8 cellular contexts compared by ENCODE assay signal in genomic region chr2:66434679-66435548, GRCh38. TPM values are rescaled to one million over a fixed set of nuclear protein-coding genes. Genes with fewer than 3 reads are reported as not detected.
DNase-seq lines count a peak whose midpoint lies in the region; ATAC-seq and TF ChIP-seq lines count a peak whose summit lies in the region.

MEIS1 (plus strand) TSS chr2:66435125; CDS start chr2:66435857, 732 bp downstream.

- peak within 1 kb of the TSS; percentile 13 for H3K4me3 ChIP-seq in effector memory CD4-positive, alpha-beta T cell (ENCODE audit: insufficient read depth, low read depth, low read length, poor library complexity, severe bottlenecking)
- H3K4me3 ChIP-seq in left lung: peak within 1 kb of the TSS; percentile 52 to 56

- H3K27ac Mint-ChIP-seq in activated CD8-positive, alpha-beta memory T cell treated with anti-CD3 and anti-CD28 coated beads, Interleukin-2, amount 10 ng/mL, durations not matched to agents 7 days and 5 days: no peak within 1 kb of the TSS
- H3K27ac Mint-ChIP-seq in stimulated activated naive B cell treated with anti-CD40 and anti-IgM and Interleukin-4, amounts not matched to agents 10 μg/mL and 1 μg/mL and 100 μg/mL, for 72 hours: peak within 1 kb of the TSS; percentile 79

- peak; percentile 86 for ATAC-seq in activated CD8-positive, alpha-beta memory T cell treated with anti-CD3 and anti-CD28 coated beads, Interleukin-2, amount 10 ng/mL, durations not matched to agents 7 days and 5 days
- ATAC-seq in HG02610 (IDR thresholded peaks at IDR 0.05; ENCODE audit: unreplicated experiment) (peak; percentile 71), left lung (peak; percentile 85)
- peak; percentile 87 to 89 for ATAC-seq in stimulated activated naive B cell treated with anti-CD40 and anti-IgM and Interleukin-4, amounts not matched to agents 10 μg/mL and 1 μg/mL and 100 μg/mL, for 72 hours (replicated peaks)

- no peak for TF ChIP-seq CTCF in left lung (IDR thresholded peaks at IDR 0.05)

- CTCF ChIA-PET in activated CD8-positive, alpha-beta memory T cell treated with anti-CD3 and anti-CD28 coated beads, Interleukin-2, amount 10 ng/mL, durations not matched to agents 7 days and 5 days (lab: Charles Lee): no interaction called here

- H3K27me3 Mint-ChIP-seq in activated CD8-positive, alpha-beta memory T cell treated with anti-CD3 and anti-CD28 coated beads, Interleukin-2, amount 10 ng/mL, durations not matched to agents 7 days and 5 days: peaks cover 95% of the 10 kb centered on the region
- peaks cover 72 to 73% of the 10 kb centered on the region in 2 donors for H3K27me3 Mint-ChIP-seq in stimulated activated naive B cell treated with anti-CD40 and anti-IgM and Interleukin-4, amounts not matched to agents 10 μg/mL and 1 μg/mL and 100 μg/mL, for 72 hours

- peaks cover 20% of the 10 kb centered on the region for H3K4me1 ChIP-seq in effector memory CD4-positive, alpha-beta T cell (ENCODE audit: control insufficient read depth, insufficient read depth, low read length, poor library complexity, severe bottlenecking)
- peaks cover 2 to 33% of the 10 kb centered on the region in 2 donors for H3K4me1 ChIP-seq in left lung

- H3K36me3 Mint-ChIP-seq in activated CD8-positive, alpha-beta memory T cell treated with anti-CD3 and anti-CD28 coated beads, Interleukin-2, amount 10 ng/mL, durations not matched to agents 7 days and 5 days: peaks cover 3% of the 10 kb centered on the region
- peaks cover 0 to 4% of the 10 kb centered on the region in 2 donors for H3K36me3 Mint-ChIP-seq in stimulated activated naive B cell treated with anti-CD40 and anti-IgM and Interleukin-4, amounts not matched to agents 10 μg/mL and 1 μg/mL and 100 μg/mL, for 72 hours

- intact Hi-C loops in left lung (cut with DNase I): loop anchor here (5.0 to 10.0 kb wide), 2 partner anchors 140 to 142 kb away; no protein-coding TSS in a partner anchor

- peaks cover 26% of the 10 kb centered on the region for H3K4me1 Mint-ChIP-seq in activated CD8-positive, alpha-beta memory T cell treated with anti-CD3 and anti-CD28 coated beads, Interleukin-2, amount 10 ng/mL, durations not matched to agents 7 days and 5 days
- H3K4me1 Mint-ChIP-seq in stimulated activated naive B cell treated with anti-CD40 and anti-IgM and Interleukin-4, amounts not matched to agents 10 μg/mL and 1 μg/mL and 100 μg/mL, for 72 hours: peaks cover 35 to 59% of the 10 kb centered on the region in 2 donors

- no peak within 1 kb of the TSS for H3K27ac ChIP-seq in effector memory CD4-positive, alpha-beta T cell (ENCODE audit: insufficient read depth, low read length, poor library complexity, severe bottlenecking)
- peak within 1 kb of the TSS; percentile 84 to 95 for H3K27ac ChIP-seq in left lung

- DNase-seq in activated CD8-positive, alpha-beta memory T cell treated with anti-CD3 and anti-CD28 coated beads, Interleukin-2, amount 10 ng/mL, durations not matched to agents 7 days and 5 days: peak; percentile 72
- no peak for DNase-seq in activated CD8-positive, alpha-beta memory T cell treated with anti-CD3 and anti-CD28 coated beads, Interleukin-2, amount 50 U/mL, for 4 hours
- DNase-seq in NCI-H128 (lab: John Stamatoyannopoulos, UW; ENCODE audit: unreplicated experiment): peak; percentile 78
- peak; percentile 81 to 92 for DNase-seq in SW 1271 (lab: John Stamatoyannopoulos, UW)
- no peak for DNase-seq in effector memory CD4-positive, alpha-beta T cell
- DNase-seq in left lung: peak; percentile 84 to 89
- DNase-seq in stimulated activated naive B cell treated with anti-CD40 and anti-IgM and Interleukin-4, amounts not matched to agents 10 μg/mL and 1 μg/mL and 100 μg/mL, for 72 hours: peak; percentile 49

- no peaks in the 10 kb centered on the region for H3K9me3 Mint-ChIP-seq in activated CD8-positive, alpha-beta memory T cell treated with anti-CD3 and anti-CD28 coated beads, Interleukin-2, amount 10 ng/mL, durations not matched to agents 7 days and 5 days (ENCODE audit: low read depth)
- no peaks in the 10 kb centered on the region for H3K9me3 Mint-ChIP-seq in stimulated activated naive B cell treated with anti-CD40 and anti-IgM and Interleukin-4, amounts not matched to agents 10 μg/mL and 1 μg/mL and 100 μg/mL, for 72 hours

- H3K27me3 ChIP-seq in effector memory CD4-positive, alpha-beta T cell (replicated peaks; ENCODE audit: control insufficient read depth, insufficient read depth, low read length, poor library complexity, severe bottlenecking): peaks cover 28% of the 10 kb centered on the region
- H3K27me3 ChIP-seq in left lung: peaks cover 32 to 100% of the 10 kb centered on the region in 2 donors

- H3K36me3 ChIP-seq in effector memory CD4-positive, alpha-beta T cell (ENCODE audit: control insufficient read depth, insufficient read depth, low read length): no peaks in the 10 kb centered on the region
- no peaks in the 10 kb centered on the region for H3K36me3 ChIP-seq in left lung

- H3K4me3 Mint-ChIP-seq in activated CD8-positive, alpha-beta memory T cell treated with anti-CD3 and anti-CD28 coated beads, Interleukin-2, amount 10 ng/mL, durations not matched to agents 7 days and 5 days: peak within 1 kb of the TSS; percentile 70
- H3K4me3 Mint-ChIP-seq in stimulated activated naive B cell treated with anti-CD40 and anti-IgM and Interleukin-4, amounts not matched to agents 10 μg/mL and 1 μg/mL and 100 μg/mL, for 72 hours: peak within 1 kb of the TSS; percentile 83 to 92

- no peaks in the 10 kb centered on the region for H3K9me3 ChIP-seq in effector memory CD4-positive, alpha-beta T cell (ENCODE audit: control insufficient read depth, low read length)
- no peaks in the 10 kb centered on the region for H3K9me3 ChIP-seq in left lung

RNA-seq across cellular contexts. Expression of gene MEIS1, which starts in this region (rescaled TPM):
- total RNA-seq in activated CD8-positive, alpha-beta memory T cell treated with anti-CD3 and anti-CD28 coated beads, Interleukin-2, amount 10 ng/mL, durations not matched to agents 7 days and 5 days: not detected
- 10 to 100 TPM; 54.3 to 57.6 TPM for total RNA-seq in left lung

Comparison
In these comparisons a context has a peak if more than half of its experiments do, and no peak if none do; other contexts are left out.
1. RNA of gene MEIS1 (total RNA-seq): 54.3 to 57.6 TPM in left lung; not detected in activated CD8-positive, alpha-beta memory T cell treated with anti-CD3 and anti-CD28 coated beads, Interleukin-2, amount 10 ng/mL, durations not matched to agents 7 days and 5 days; every median in the first group is over 10 times any median in the second.
2. Peak in DNase-seq and ATAC-seq in activated CD8-positive, alpha-beta memory T cell treated with anti-CD3 and anti-CD28 coated beads, Interleukin-2, amount 10 ng/mL, durations not matched to agents 7 days and 5 days; RNA of the gene not detected or under 1 TPM.
3. DNase-seq: peak in NCI-H128 (single experiment), SW 1271 (2 of 2), left lung (2 of 2) and stimulated activated naive B cell treated with anti-CD40 and anti-IgM and Interleukin-4, amounts not matched to agents 10 μg/mL and 1 μg/mL and 100 μg/mL, for 72 hours (single experiment); none in activated CD8-positive, alpha-beta memory T cell treated with anti-CD3 and anti-CD28 coated beads, Interleukin-2, amount 50 U/mL, for 4 hours (single experiment) and effector memory CD4-positive, alpha-beta T cell (0 of 3).
4. Peak in every context shown above with its lines, with median percentiles within 50 percentile points of each other: ATAC-seq.